ENCODE assay signal across 4 cellular contexts in the genomic region with DNA sequence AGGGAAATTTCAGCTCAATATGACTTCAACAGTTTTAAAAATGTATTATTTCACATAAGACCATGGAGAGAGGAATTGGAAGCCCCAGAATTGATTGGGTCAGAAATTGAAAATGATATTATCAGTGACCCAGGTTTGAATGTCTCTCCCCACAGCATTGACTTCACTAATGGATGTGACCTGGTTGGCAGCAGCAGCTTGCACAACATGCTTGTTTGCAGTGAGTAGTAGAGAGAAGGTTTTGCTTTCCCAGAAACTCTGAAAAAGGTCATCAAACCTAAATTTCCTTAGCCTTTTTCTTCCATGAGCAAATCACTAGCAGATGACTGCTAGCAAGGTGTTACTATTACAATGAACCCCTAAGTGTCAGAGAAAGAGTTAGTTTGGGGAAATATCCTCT. TPM values are rescaled to one million over a fixed set of nuclear protein-coding genes. Genes with fewer than 3 reads are reported as not detected.
"Had no signal": no experiment of that assay in that cellular context is flagged by ENCODE, and none has a peak within 500 bp of the region (broad histone marks: within the 10 kb centered on the region; RNA-seq: fewer than 3 reads in every experiment).

No MANE protein-coding gene starts in this region.

RNA-seq across cellular contexts. Expression of gene SFTPA1, which starts 52.5 kb away (rescaled TPM):
- total RNA-seq: HepG2, HT-29, HT1080, IMR-90 had no signal
